In genomic region chr19:8224394-8225145, GRCh38 we compare ENCODE assay signal across 11 cellular contexts. TPM values are rescaled to one million over a fixed set of nuclear protein-coding genes. Genes with fewer than 3 reads are reported as not detected.
DNase-seq lines count a peak whose midpoint lies in the region; ATAC-seq and TF ChIP-seq lines count a peak whose summit lies in the region.
"Had no signal": no experiment of that assay in that cellular context is flagged by ENCODE, and none has a peak within 500 bp of the region (broad histone marks: within the 10 kb centered on the region; RNA-seq: fewer than 3 reads in every experiment).

No MANE protein-coding gene starts in this region.

- peak; percentile 67 for DNase-seq in Daoy (ENCODE audit: low read depth)
- DNase-seq in activated B cell treated with CpG ODN at 0.5 μM for 24 hours: no peak
- DNase-seq in Right ventricle myocardium superior: peak; percentile 66
- DNase-seq in psoas muscle: peak; percentile 68 to 80
- no peak for DNase-seq in MM.1S
- DNase-seq: immature natural killer cell, NCI-H2081 treated with DMSO at 0.1 percent for 48 hours had no signal

- POLR2A ChIA-PET in activated B cell treated with CpG ODN at 0.5 μM for 24 hours (lab: Charles Lee): interaction anchor here (1.1 kb wide), 1 partner anchor 15 kb away, joined by 3 read pairs; no protein-coding TSS in a partner anchor

- H3K36me3 ChIP-seq in psoas muscle (ENCODE audit: insufficient read depth in 1 of 2, low read depth in 1 of 2) (no peaks in the 10 kb centered on the region), MM.1S (replicated peaks; ENCODE audit: insufficient read depth, low read length) (no peaks in the 10 kb centered on the region)

- intact Hi-C loops in activated B cell treated with CpG ODN at 0.5 μM for 24 hours (cut with micrococcal nuclease) (no loop called here), Right ventricle myocardium superior (cut with DNase I) (no loop called here), psoas muscle (cut with DNase I) (no loop called here)

- CTCF ChIA-PET in activated B cell treated with CpG ODN at 0.5 μM for 24 hours (lab: Charles Lee): no interaction called here

- no peak overlapping the region for H3K9ac ChIP-seq in MM.1S (ENCODE audit: low read length)

- no peaks in the 10 kb centered on the region for H3K27me3 Mint-ChIP-seq in activated B cell treated with CpG ODN at 0.5 μM for 24 hours

- peaks cover 9% of the 10 kb centered on the region for H3K4me1 Mint-ChIP-seq in activated B cell treated with CpG ODN at 0.5 μM for 24 hours

- no peaks in the 10 kb centered on the region for H3K79me2 ChIP-seq in MM.1S (ENCODE audit: low read length)

- H3K4me1 ChIP-seq in psoas muscle: no peaks in the 10 kb centered on the region
- H3K4me1 ChIP-seq in MM.1S (ENCODE audit: low read length): no peaks in the 10 kb centered on the region

- no peak overlapping the region for H3K4me3 Mint-ChIP-seq in activated B cell treated with CpG ODN at 0.5 μM for 24 hours
- H3K4me3 Mint-ChIP-seq: immature natural killer cell had no signal

- WGBS in psoas muscle, 3 donors: 44 to 55% (median 49%) methylated on average over 23 of the region's 23 CpGs

- H3K27ac ChIP-seq in psoas muscle (no peak overlapping the region), MM.1S (ENCODE audit: low read length) (no peak overlapping the region)

- TF ChIP-seq CTCF in activated B cell treated with CpG ODN at 0.5 μM for 24 hours (IDR thresholded peaks at IDR 0.05): no peak
- TF ChIP-seq CTCF in psoas muscle (IDR thresholded peaks at IDR 0.05): no peak
- TF ChIP-seq CTCF in MM.1S (IDR thresholded peaks at IDR 0.05; ENCODE audit: low read length): no peak

- H3K36me3 Mint-ChIP-seq in activated B cell treated with CpG ODN at 0.5 μM for 24 hours (ENCODE audit: low read depth): peaks cover 42% of the 10 kb centered on the region

- H3F3A ChIP-seq in MM.1S (ENCODE audit: insufficient read depth, low read length): no peaks in the 10 kb centered on the region

- H3K27me3 ChIP-seq in psoas muscle (ENCODE audit: insufficient read depth in 3 of 3, low read length in 2 of 3) (no peaks in the 10 kb centered on the region), MM.1S (replicated peaks; ENCODE audit: insufficient read depth, low read length) (peaks cover 87% of the 10 kb centered on the region)

- ATAC-seq in activated B cell treated with CpG ODN at 0.5 μM for 24 hours (ENCODE audit: low read depth): no peak
- peak; percentile 76 for ATAC-seq in Right ventricle myocardium superior (ENCODE audit: poor library complexity)
- ATAC-seq in psoas muscle: peak in 3 of 4 donors; percentile 52 to 64 (median 58)
- ATAC-seq in GM18870 (IDR thresholded peaks at IDR 0.05; ENCODE audit: unreplicated experiment): no peak
- ATAC-seq in GM18498 (IDR thresholded peaks at IDR 0.05; ENCODE audit: unreplicated experiment): no peak
- no peak for ATAC-seq in GM19324 (IDR thresholded peaks at IDR 0.05; ENCODE audit: low FRiP score, unreplicated experiment)

- H3K4me2 ChIP-seq in MM.1S (ENCODE audit: low read depth, low read length): no peak overlapping the region

- no peaks in the 10 kb centered on the region for H3K9me3 Mint-ChIP-seq in activated B cell treated with CpG ODN at 0.5 μM for 24 hours
- H3K9me3 Mint-ChIP-seq: immature natural killer cell had no signal

- H3K27ac Mint-ChIP-seq in activated B cell treated with CpG ODN at 0.5 μM for 24 hours: peak overlapping the region; percentile 51

- H2AFZ ChIP-seq in MM.1S (ENCODE audit: low read length): no peak overlapping the region

- H3K9me2 ChIP-seq in MM.1S (replicated peaks; ENCODE audit: insufficient read depth, low read length): no peaks in the 10 kb centered on the region

- H3K9me3 ChIP-seq in psoas muscle (no peaks in the 10 kb centered on the region), MM.1S (replicated peaks; ENCODE audit: insufficient read depth, low read length) (no peaks in the 10 kb centered on the region)

- no peaks in the 10 kb centered on the region for H4K20me1 ChIP-seq in MM.1S (ENCODE audit: insufficient read depth, low read length)

- H3K4me3 ChIP-seq in psoas muscle: no peak overlapping the region
- no peak overlapping the region for H3K4me3 ChIP-seq in MM.1S (ENCODE audit: low read length)

RNA-seq across cellular contexts. Expression of gene CERS4, which starts 15.4 kb away (rescaled TPM):
- 12.1 and 14.6 TPM in 2 replicates for total RNA-seq in Daoy (2014; rRNA removed; shearing (Covaris generic))
- 112 and 114 TPM in 2 replicates for total RNA-seq in activated B cell treated with CpG ODN at 0.5 μM for 24 hours
- total RNA-seq in Right ventricle myocardium superior: 19.1 TPM
- total RNA-seq in psoas muscle: 1 to 10 TPM; 2.1 to 4.8 (median 3.6) TPM
- polyA plus RNA-seq in psoas muscle: 1 to 10 TPM; 1.1 to 2.8 (median 1.3) TPM
- total RNA-seq: myocyte had no signal

Comparison
In these comparisons a context has a peak if more than half of its experiments do, and no peak if none do; other contexts are left out.
1. DNase-seq: peak in Daoy (single experiment), Right ventricle myocardium superior (single experiment) and psoas muscle (2 of 2); none in activated B cell treated with CpG ODN at 0.5 μM for 24 hours (single experiment) and MM.1S (single experiment).
2. ATAC-seq: peak in Right ventricle myocardium superior (single experiment) and psoas muscle (3 of 4); none in activated B cell treated with CpG ODN at 0.5 μM for 24 hours (single experiment), GM18870 (single experiment), GM18498 (single experiment) and GM19324 (single experiment).